In the genomic region with DNA sequence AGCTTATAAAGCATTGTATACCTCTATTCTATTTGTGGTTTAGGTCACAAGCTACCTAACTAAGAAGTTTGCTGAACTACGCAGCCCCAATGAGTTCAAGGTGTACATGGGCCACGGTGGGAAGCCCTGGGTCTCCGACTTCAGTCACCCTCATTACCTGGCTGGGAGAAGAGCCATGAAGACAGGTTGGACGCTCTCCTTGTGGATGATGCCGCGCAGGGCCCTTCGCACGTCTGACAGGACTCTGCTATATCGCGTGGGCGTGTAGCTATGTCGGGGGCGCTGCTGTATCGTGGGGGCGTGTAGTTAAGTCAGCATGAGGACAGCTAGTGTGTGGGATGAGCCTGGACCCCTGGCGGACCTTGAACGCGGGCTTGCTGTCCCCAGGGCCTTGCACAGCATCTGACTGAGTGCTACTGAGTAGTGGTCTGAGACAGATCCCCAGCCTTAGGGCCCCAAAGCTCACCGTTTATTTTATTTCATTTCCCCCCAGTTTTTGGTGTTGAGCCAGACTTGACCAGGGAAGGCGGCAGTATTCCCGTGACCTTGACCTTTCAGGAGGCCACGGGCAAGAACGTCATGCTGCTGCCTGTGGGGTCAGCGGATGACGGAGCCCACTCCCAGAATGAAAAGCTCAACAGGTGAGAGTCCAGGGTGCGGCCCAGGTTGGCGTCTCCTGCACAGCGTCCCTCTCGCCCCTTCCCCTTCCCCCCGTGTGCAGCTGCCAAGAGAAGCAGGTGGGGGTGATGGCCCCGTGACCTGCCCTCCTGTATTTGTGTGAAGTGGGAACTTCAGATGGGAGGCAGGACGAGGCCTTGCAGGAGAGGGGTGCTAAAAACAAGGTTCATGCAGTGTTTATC, we compare ENCODE assay signal across 31 cellular contexts. TPM values are rescaled to one million over a fixed set of nuclear protein-coding genes. Genes with fewer than 3 reads are reported as not detected.
"Had no signal": no experiment of that assay in that cellular context is flagged by ENCODE, and none has a peak within 500 bp of the region (broad histone marks: within the 10 kb centered on the region; RNA-seq: fewer than 3 reads in every experiment).

No MANE protein-coding gene starts in this region.

- H3K4me3 ChIP-seq: colonic mucosa, gastroesophageal sphincter, hepatocyte, thyroid gland, upper lobe of right lung had no signal

- H3K27ac Mint-ChIP-seq: activated CD4-positive, alpha-beta T cell treated with anti-CD3 and anti-CD28 coated beads for 36 hours; activated naive CD4-positive, alpha-beta T cell treated with anti-CD3 and anti-CD28 coated beads, Interleukin-2, amount 50 U/mL, for 24 hours; activated T-helper 2 cell treated with anti-CD3 and anti-CD28 coated beads, Interferon-gamma antibody, Interleukin-2, Interleukin-4, amounts not matched to agents 10 μg/mL and 5 μg/mL and 100 μg/mL, durations not matched to agents 14 hours and 24 hours and 36 hours; effector memory CD8-positive, alpha-beta T cell; stimulated activated naive CD8-positive, alpha-beta T cell treated with anti-CD3 and anti-CD28 coated beads, Interleukin-15, amount 100 ng/mL, for 72 hours; T-helper 2 cell treated with Interferon-gamma antibody and Interleukin-4, amounts not matched to agents 5 μg/mL and 100 μg/mL, for 36 hours had no signal

- H3K9me3 ChIP-seq: colonic mucosa, gastroesophageal sphincter, thyroid gland, upper lobe of right lung had no signal

- H3K79me2 ChIP-seq: parathyroid adenoma had no signal

- H3K4me1 ChIP-seq: gastroesophageal sphincter, parathyroid adenoma, upper lobe of right lung had no signal

- H3K9ac ChIP-seq: parathyroid adenoma had no signal

- H3K27me3 Mint-ChIP-seq: activated CD4-positive, alpha-beta T cell treated with anti-CD3 and anti-CD28 coated beads for 36 hours; activated naive CD4-positive, alpha-beta T cell treated with anti-CD3 and anti-CD28 coated beads, Interleukin-2, amount 50 U/mL, for 24 hours; effector memory CD8-positive, alpha-beta T cell; naive thymus-derived CD8-positive, alpha-beta T cell; stimulated activated naive CD8-positive, alpha-beta T cell treated with anti-CD3 and anti-CD28 coated beads, Interleukin-15, amount 100 ng/mL, for 72 hours had no signal

- H3K4me3 Mint-ChIP-seq: activated CD4-positive, alpha-beta T cell treated with anti-CD3 and anti-CD28 coated beads for 36 hours; activated naive CD4-positive, alpha-beta T cell treated with anti-CD3 and anti-CD28 coated beads, Interleukin-2, amount 50 U/mL, for 24 hours; effector memory CD8-positive, alpha-beta T cell; naive thymus-derived CD8-positive, alpha-beta T cell; neural crest cell; stimulated activated effector memory CD8-positive, alpha-beta T cell treated with anti-CD3 and anti-CD28 coated beads, Interleukin-12 subunit alpha, Interleukin-12 subunit beta, amount 100 ng/mL, for 72 hours; stimulated activated naive CD8-positive, alpha-beta T cell treated with anti-CD3 and anti-CD28 coated beads, Interleukin-15, amount 100 ng/mL, for 72 hours; T-helper 2 cell treated with Interferon-gamma antibody and Interleukin-4, amounts not matched to agents 5 μg/mL and 100 μg/mL, for 36 hours had no signal

- H3K27ac ChIP-seq: colonic mucosa, gastroesophageal sphincter, hepatocyte, parathyroid adenoma, thyroid gland, upper lobe of right lung had no signal

- H3K4me2 ChIP-seq: hepatocyte had no signal

- H2AFZ ChIP-seq: hepatocyte, parathyroid adenoma had no signal

- FAIRE-seq: bronchial epithelial cell, endothelial cell of umbilical vein, keratinocyte had no signal

- H3K4me1 Mint-ChIP-seq: activated CD4-positive, alpha-beta T cell treated with anti-CD3 and anti-CD28 coated beads for 36 hours; activated naive CD4-positive, alpha-beta T cell treated with anti-CD3 and anti-CD28 coated beads, Interleukin-2, amount 50 U/mL, for 24 hours; stimulated activated naive CD8-positive, alpha-beta T cell treated with anti-CD3 and anti-CD28 coated beads, Interleukin-15, amount 100 ng/mL, for 72 hours had no signal

- H3K9me3 Mint-ChIP-seq: activated naive CD4-positive, alpha-beta T cell treated with anti-CD3 and anti-CD28 coated beads, Interleukin-2, amount 50 U/mL, for 24 hours; activated T-helper 2 cell treated with anti-CD3 and anti-CD28 coated beads, Interferon-gamma antibody, Interleukin-2, Interleukin-4, amounts not matched to agents 10 μg/mL and 5 μg/mL and 100 μg/mL, durations not matched to agents 14 hours and 24 hours and 36 hours; effector memory CD8-positive, alpha-beta T cell; neural crest cell; stimulated activated effector memory CD8-positive, alpha-beta T cell treated with anti-CD3 and anti-CD28 coated beads, Interleukin-12 subunit alpha, Interleukin-12 subunit beta, amount 100 ng/mL, for 72 hours; stimulated activated naive CD8-positive, alpha-beta T cell treated with anti-CD3 and anti-CD28 coated beads, Interleukin-15, amount 100 ng/mL, for 72 hours; T-helper 2 cell treated with Interferon-gamma antibody and Interleukin-4, amounts not matched to agents 5 μg/mL and 100 μg/mL, for 36 hours had no signal

- H3K27me3 ChIP-seq: colonic mucosa, gastroesophageal sphincter, hepatocyte, thyroid gland, upper lobe of right lung had no signal

- DNase-seq: activated CD4-positive, alpha-beta T cell treated with anti-CD3 and anti-CD28 coated beads for 36 hours; activated CD4-positive, CD25-positive, alpha-beta regulatory T cell; activated T-cell treated with anti-CD3 and anti-CD28 coated beads, Interleukin-2, amount 50 U/mL, for 1 hour; cerebellar nuclear complex; colonic mucosa; effector memory CD8-positive, alpha-beta T cell; left cardiac atrium; mammary epithelial cell; midbrain; naive thymus-derived CD8-positive, alpha-beta T cell; occipital lobe; right cardiac atrium; stimulated activated CD4-positive, alpha-beta T cell treated with anti-CD3 and anti-CD28 coated beads, Interleukin-4, amount 100 ng/mL, for 24 hours; stimulated activated naive CD8-positive, alpha-beta T cell treated with anti-CD3 and anti-CD28 coated beads, Interleukin-15, amount 100 ng/mL, for 72 hours; T-helper 1 cell; thyroid gland had no signal

RNA-seq across cellular contexts. Expression of a gene that starts 15.6 kb away (rescaled TPM):
- total RNA-seq: activated CD4-positive, alpha-beta T cell treated with anti-CD3 and anti-CD28 coated beads for 36 hours; bronchial epithelial cell; endothelial cell of umbilical vein; fibroblast of lung; fibroblast of villous mesenchyme; hepatocyte; left cardiac atrium; naive thymus-derived CD8-positive, alpha-beta T cell; right cardiac atrium; skeletal muscle tissue; upper lobe of right lung had no signal
- polyA plus RNA-seq: endothelial cell of umbilical vein; fibroblast of lung; keratinocyte; mammary epithelial cell; naive thymus-derived CD8-positive, alpha-beta T cell had no signal
